In genomic region chr2:163717474-163717873, GRCh38 we compare ENCODE assay signal across 17 cellular contexts. TPM values are rescaled to one million over a fixed set of nuclear protein-coding genes. Genes with fewer than 3 reads are reported as not detected.
DNase-seq lines count a peak whose midpoint lies in the region; ATAC-seq and TF ChIP-seq lines count a peak whose summit lies in the region.
"Had no signal": no experiment of that assay in that cellular context is flagged by ENCODE, and none has a peak within 500 bp of the region (broad histone marks: within the 10 kb centered on the region; RNA-seq: fewer than 3 reads in every experiment).

No MANE protein-coding gene starts in this region.

- H3K27ac ChIP-seq in angular gyrus (ENCODE audit: low read depth, low read length) (peak overlapping the region; percentile 68), hepatocyte (no peak overlapping the region), substantia nigra (ENCODE audit: low read depth, low read length, poor library complexity, severe bottlenecking) (peak overlapping the region; percentile 77)
- H3K27ac ChIP-seq: 22Rv1, Peyer's patch, tibial artery had no signal

- H3K9me3 ChIP-seq in hepatocyte (ENCODE audit: low read depth): no peaks in the 10 kb centered on the region
- H3K9me3 ChIP-seq: Peyer's patch, tibial artery had no signal

- H3K79me2 ChIP-seq in hepatocyte: peaks cover 20% of the 10 kb centered on the region

- DNase-seq in NCI-H1092 treated with DMSO at 0.1 percent for 48 hours (lab: John Stamatoyannopoulos, UW) (peak; percentile 18), NCI-H1092 (lab: John Stamatoyannopoulos, UW) (no peak), hepatocyte (ENCODE audit: low spot score) (no peak), substantia nigra (lab: John Stamatoyannopoulos, UW) (no peak), DMS153 (lab: John Stamatoyannopoulos, UW) (no peak)
- DNase-seq: activated CD4-positive, alpha-beta memory T cell treated with anti-CD3 and anti-CD28 coated beads, Interleukin-2, amount 10 ng/mL, durations not matched to agents 7 days and 5 days; activated naive CD8-positive, alpha-beta T cell treated with anti-CD3 and anti-CD28 coated beads, Interleukin-2, amount 10 ng/mL, durations not matched to agents 7 days and 5 days; endodermal cell; NCI-H1930; Peyer's patch; posterior cingulate gyrus; tibial artery had no signal

- H3K9me2 ChIP-seq in hepatocyte (replicated peaks; ENCODE audit: insufficient read depth): no peaks in the 10 kb centered on the region

- peaks cover 25% of the 10 kb centered on the region for H3K4me1 ChIP-seq in hepatocyte (ENCODE audit: insufficient read depth)
- H3K4me1 ChIP-seq: Peyer's patch had no signal

- H2AFZ ChIP-seq in hepatocyte: no peak overlapping the region

- H4K20me1 ChIP-seq in hepatocyte (ENCODE audit: insufficient read depth, poor library complexity, severe bottlenecking): no peaks in the 10 kb centered on the region

- 63% methylated on average over 5 of the region's 5 CpGs for WGBS in hepatocyte (ENCODE audit: low lambda C conversion rate, missing lambda C conversion rate)

- ATAC-seq in HG02870 (IDR thresholded peaks at IDR 0.05; ENCODE audit: unreplicated experiment): no peak
- no peak for ATAC-seq in GM19023 (IDR thresholded peaks at IDR 0.05; ENCODE audit: unreplicated experiment)

- no peaks in the 10 kb centered on the region for H3K27me3 ChIP-seq in hepatocyte
- H3K27me3 ChIP-seq: Peyer's patch, tibial artery had no signal

- no peak for TF ChIP-seq CTCF in hepatocyte (IDR thresholded peaks at IDR 0.05; ENCODE audit: poor library complexity)

- H3K4me2 ChIP-seq in hepatocyte: peak overlapping the region; percentile 42

- H3K36me3 ChIP-seq in hepatocyte (replicated peaks; ENCODE audit: insufficient read depth, low read depth): no peaks in the 10 kb centered on the region
- H3K36me3 ChIP-seq: Peyer's patch, tibial artery had no signal

- H3K4me3 ChIP-seq in hepatocyte: no peak overlapping the region
- H3K4me3 ChIP-seq: Peyer's patch, tibial artery had no signal

RNA-seq across cellular contexts. Expression of gene FIGN, which starts 18.3 kb away (rescaled TPM):
- 4.5 and 6.0 TPM in 2 replicates for total RNA-seq in hepatocyte
- polyA plus RNA-seq in hepatocyte: 1.4 TPM in 2 replicates
- total RNA-seq: activated CD4-positive, alpha-beta memory T cell treated with anti-CD3 and anti-CD28 coated beads, Interleukin-2, amount 10 ng/mL, durations not matched to agents 7 days and 5 days; activated naive CD8-positive, alpha-beta T cell treated with anti-CD3 and anti-CD28 coated beads, Interleukin-2, amount 10 ng/mL, durations not matched to agents 7 days and 5 days; activated T-helper 1 cell treated with anti-CD3 and anti-CD28 coated beads, Interleukin-12 subunit alpha, Interleukin-12 subunit beta, Interleukin-2, Interleukin-4 antibody, amounts not matched to agents 30 ng/mL and 10 ng/mL and 1 ng/mL, durations not matched to agents 14 hours and 24 hours and 36 hours had no signal
